8 cellular contexts compared by ENCODE assay signal in genomic region chr1:15249032-15249601, GRCh38. TPM values are rescaled to one million over a fixed set of nuclear protein-coding genes. Genes with fewer than 3 reads are reported as not detected.
DNase-seq lines count a peak whose midpoint lies in the region; ATAC-seq, FAIRE-seq and TF ChIP-seq lines count a peak whose summit lies in the region.
"Had no signal": no experiment of that assay in that cellular context is flagged by ENCODE, and none has a peak within 500 bp of the region (broad histone marks: within the 10 kb centered on the region; RNA-seq: fewer than 3 reads in every experiment).

No MANE protein-coding gene starts in this region.

- in situ Hi-C loops in GM12878 (cut with MboI), result no loop called here

- TF ChIP-seq RAD21 in GM12878 (IDR thresholded peaks at IDR 0.05; ENCODE audit: insufficient read depth, low read depth, low read length), result no peak

- 15% methylated on average over 6 of the region's 6 CpGs for WGBS in GM12878 (ENCODE audit: insufficient coverage, insufficient replicate concordance, low lambda C conversion rate, missing lambda C conversion rate)

- no peak for TF ChIP-seq POLR2A in GM12878 (IDR thresholded peaks at IDR 0.05; ENCODE audit: low read depth, low read length)

- no peaks in the 10 kb centered on the region for H4K20me1 ChIP-seq in GM12878 (ENCODE audit: control insufficient read depth, insufficient read depth)

- DNase-seq in activated CD4-positive, alpha-beta T cell treated with anti-CD3 and anti-CD28 coated beads for 48 hours, result peak; percentile 79
- DNase-seq in GM12878 (ENCODE audit: low read depth, low spot score) (no peak), kidney glomerular epithelial cell (lab: John Stamatoyannopoulos, UW) (no peak), RWPE1 (ENCODE audit: low spot score) (no peak)
- peak; percentile 75 for DNase-seq in stimulated activated CD8-positive, alpha-beta memory T cell treated with anti-CD3 and anti-CD28 coated beads, Interleukin-4, amount 100 ng/mL, for 48 hours
- DNase-seq: NCI-H2227 treated with DMSO at 0.1 percent for 48 hours had no signal

- no peak overlapping the region for H3K9ac ChIP-seq in GM12878 (ENCODE audit: control insufficient read depth, insufficient read depth, low read length)

- H3K79me2 ChIP-seq in GM12878 (ENCODE audit: control insufficient read depth, insufficient read depth, low read length), result no peaks in the 10 kb centered on the region

- SMC1A ChIA-PET in GM12878 (lab: Charles Lee; ENCODE audit: uncharacterized antibody, unreplicated experiment), result interaction anchor here (0.6 to 4.1 kb wide), 14 partner anchors 10 to 1876 kb away, joined by 3 to 28 read pairs (median 4); no protein-coding TSS in a partner anchor

- H3K4me1 ChIP-seq in GM12878 (ENCODE audit: control insufficient read depth, insufficient read depth, low read length), result peaks cover 33% of the 10 kb centered on the region

- TF ChIP-seq CTCF in GM12878 (IDR thresholded peaks at IDR 0.05 in 2 of 3, conservative IDR thresholded peaks at IDR 0.05 in 1 of 3; ENCODE audit: control insufficient read depth in 2 of 3, extremely low read depth in 1 of 3, insufficient read depth in 1 of 3, low read depth in 3 of 3, low read length in 3 of 3) (no peak), RWPE1 (conservative IDR thresholded peaks at IDR 0.05; ENCODE audit: low read depth) (no peak)

- peaks cover 12% of the 10 kb centered on the region; the same call in 2 of the 3 replicates for H3K9me3 ChIP-seq in GM12878 (replicated peaks; ENCODE audit: control insufficient read depth, insufficient read depth, low read length)

- BruUV-seq in GM12878 (replicated peaks; lab: Mats Ljungman, UMichigan), result no TSS peak

- no peaks in the 10 kb centered on the region for H3K27me3 ChIP-seq in GM12878 (replicated peaks in 1 of 2; ENCODE audit: control insufficient read depth in 2 of 2, insufficient read depth in 2 of 2, low read length in 1 of 2)

- intact Hi-C loops in GM12878 (cut with micrococcal nuclease; ENCODE audit: unreplicated experiment), result loop anchor here (5.0 kb wide), 1 partner anchor 92 kb away; no protein-coding TSS in a partner anchor

- peak overlapping the region; percentile 48 for H2AFZ ChIP-seq in GM12878 (ENCODE audit: control insufficient read depth, low read depth, low read length)

- peak overlapping the region; percentile 59 for H3K4me2 ChIP-seq in GM12878 (ENCODE audit: control insufficient read depth, insufficient read depth)

- no peak for FAIRE-seq in GM12878 (lab: Jason Lieb, UNC)

- TF ChIP-seq EP300 in GM12878 (IDR thresholded peaks at IDR 0.05; ENCODE audit: borderline replicate concordance in 1 of 2, control insufficient read depth in 1 of 2, low read depth in 2 of 2, low read length in 2 of 2), result peak; percentile 45 to 51; a peak in 2 of 4 replicates

- CTCF ChIA-PET in GM12878 (lab: Yijun Ruan, JAX) (interaction anchor here (0.7 to 2.8 kb wide), 6 partner anchors 9 to 121 kb away, joined by 3 to 20 read pairs (median 6); no protein-coding TSS in a partner anchor), RWPE1 (lab: Yijun Ruan, JAX) (no interaction called here)

- ATAC-seq in HG03175 (IDR thresholded peaks at IDR 0.05; ENCODE audit: unreplicated experiment), result peak; percentile 44
- peak; percentile 75 for ATAC-seq in GM12878
- no peak for ATAC-seq in GM21737 (IDR thresholded peaks at IDR 0.05; ENCODE audit: unreplicated experiment)

- RAD21 ChIA-PET in GM12878 (lab: Charles Lee; ENCODE audit: unreplicated experiment), result interaction anchor here (0.7 to 2.9 kb wide), 12 partner anchors 10 to 121 kb away, joined by 3 to 20 read pairs (median 8); partner anchors contain the start of gene TMEM51

- POLR2A ChIA-PET in GM12878 (lab: Charles Lee), result interaction anchor here (0.6 to 4.0 kb wide), 11 partner anchors 11 to 92 kb away, joined by 3 to 18 read pairs (median 4); no protein-coding TSS in a partner anchor
- POLR2A ChIA-PET in RWPE1 (lab: Yijun Ruan, JAX; ENCODE audit: low non-redundant PET), result interaction anchor here (1.0 kb wide), 1 partner anchor 682 kb away, joined by 5 read pairs; no protein-coding TSS in a partner anchor

- no peak overlapping the region for H3K4me3 ChIP-seq in GM12878

- no peak overlapping the region for H3K27ac ChIP-seq in GM12878 (ENCODE audit: control insufficient read depth, insufficient read depth)
- H3K27ac ChIP-seq in RWPE1, result no peak overlapping the region

- H3K36me3 ChIP-seq in GM12878 (ENCODE audit: control insufficient read depth in 2 of 2, insufficient read depth in 2 of 2, low read length in 1 of 2), result no peaks in the 10 kb centered on the region

TF ChIP-seq in GM12878, 131 proteins besides CTCF, POLR2A, EP300 and RAD21 (continues in another document):
- TF ChIP-seq CUX1 (IDR thresholded peaks at IDR 0.05; ENCODE audit: insufficient replicate concordance, low read depth, low read length) (no peak), HCFC1 (IDR thresholded peaks at IDR 0.05; ENCODE audit: low read length) (no peak), IKZF1 (conservative IDR thresholded peaks at IDR 0.05) (peak; percentile 66), KDM1A (IDR thresholded peaks at IDR 0.05; ENCODE audit: borderline replicate concordance) (no peak), PBX3 (IDR thresholded peaks at IDR 0.05; ENCODE audit: insufficient replicate concordance, low read depth, low read length) (peak; percentile 28), SMARCA5 (IDR thresholded peaks at IDR 0.05) (no peak), CHD1 (IDR thresholded peaks at IDR 0.05; ENCODE audit: low read depth, low read length) (no peak), RAD51 (IDR thresholded peaks at IDR 0.05) (peak; percentile 43), CREM (IDR thresholded peaks at IDR 0.05; ENCODE audit: low read depth) (peak; percentile 35; the same call in 1 of the 2 replicates)

RNA-seq across cellular contexts. Expression of gene FHAD1, which starts 2.1 kb away (rescaled TPM):
- 0.84 and 1.0 TPM in 2 replicates for total RNA-seq in GM12878 (2013; cell fraction: nucleolus; rRNA removed)
- 0.22 and 0.40 TPM in 2 replicates for total RNA-seq in GM12878 (2014; rRNA removed)
- total RNA-seq in GM12878 (2014; rRNA removed; fragmentation: Illumina TruSeq; extraction: Trizol), result 0.40 and 0.41 TPM in 2 replicates
- 0.51 and 0.80 TPM in 2 replicates for total RNA-seq in GM12878 (2021)
- not detected for polyA plus RNA-seq in GM12878 (2011; ENCODE audit: low read depth)
- 1.0 TPM in 2 replicates for polyA plus RNA-seq in GM12878 (2011; rRNA removed)
- polyA plus RNA-seq in GM12878 (2011; cell fraction: cytosol; rRNA removed), result 0.75 and 0.79 TPM in 2 replicates
- 1.3 and 1.4 TPM in 2 replicates for polyA plus RNA-seq in GM12878 (2011; cell fraction: nucleus; rRNA removed)
- polyA plus RNA-seq in GM12878 (2012), result 0.12 and 0.15 TPM in 2 replicates
- 0.25 and 0.29 TPM in 2 replicates for polyA plus RNA-seq in GM12878 (2014; fragmentation: Illumina TruSeq; extraction: Trizol)
- polyA plus RNA-seq in GM12878 (2014; fragmentation: Nextera tagmentation; extraction: Ambion mirVana), result under 1 TPM in 1 of 2 experiments, not detected in 1; 0.09 TPM
- 0.14 and 0.22 TPM in 2 replicates for polyA plus RNA-seq in GM12878 (2014; rRNA removed)
- polyA plus RNA-seq in GM12878 (2016; fragmentation: Nextera tagmentation; extraction: Ambion mirVana), result under 1 TPM in 1 of 2 experiments, not detected in 1; 0.20 TPM
- polyA minus RNA-seq in GM12878 (2011; rRNA and poly(A)+ RNA removed), result 0.67 and 0.88 TPM in 2 replicates
- not detected in 2 replicates for polyA minus RNA-seq in GM12878 (2011; cell fraction: cytosol; rRNA and poly(A)+ RNA removed)
- polyA minus RNA-seq in GM12878 (2011; cell fraction: nucleus; rRNA and poly(A)+ RNA removed), result 0.73 and 0.96 TPM in 2 replicates

Comparison
In these comparisons a context has a peak if more than half of its experiments do, and no peak if none do; other contexts are left out.
1. DNase-seq: peak in activated CD4-positive, alpha-beta T cell treated with anti-CD3 and anti-CD28 coated beads for 48 hours (single experiment) and stimulated activated CD8-positive, alpha-beta memory T cell treated with anti-CD3 and anti-CD28 coated beads, Interleukin-4, amount 100 ng/mL, for 48 hours (single experiment); none in GM12878 (single experiment), kidney glomerular epithelial cell (single experiment) and RWPE1 (single experiment).